Comparison of ENCODE assay signal across 8 cellular contexts in genomic region chr1:110964400-110964903, GRCh38. TPM values are rescaled to one million over a fixed set of nuclear protein-coding genes. Genes with fewer than 3 reads are reported as not detected.
DNase-seq lines count a peak whose midpoint lies in the region; TF ChIP-seq lines count a peak whose summit lies in the region.

No MANE protein-coding gene starts in this region.

- TF ChIP-seq CTCF in BE2C (IDR thresholded peaks at IDR 0.05; ENCODE audit: low read depth, low read length) (no peak), Loucy (conservative IDR thresholded peaks at IDR 0.05; ENCODE audit: low read length) (no peak), nephron (IDR thresholded peaks at IDR 0.05; ENCODE audit: unreplicated experiment in 3 of 3) (no peak)

- peak overlapping the region; percentile 95 for H3K27ac ChIP-seq in duodenal mucosa (ENCODE audit: low read depth, low read length)

- H3K9me3 ChIP-seq in BE2C = no peaks in the 10 kb centered on the region; the same call in none of the 2 replicates
- H3K9me3 ChIP-seq in Loucy (ENCODE audit: insufficient read depth, low read depth, low read length) = no peaks in the 10 kb centered on the region
- peaks cover 9 to 25% of the 10 kb centered on the region in 2 donors for H3K9me3 ChIP-seq in duodenal mucosa (ENCODE audit: control insufficient read depth in 1 of 2, low read length in 2 of 2)

- H2AFZ ChIP-seq in Loucy (ENCODE audit: low read length) = peak overlapping the region; percentile 75

- peak overlapping the region; percentile 79 to 88 (median 80) for H3K27ac Mint-ChIP-seq in nephron

- peaks cover 34% of the 10 kb centered on the region for H4K20me1 ChIP-seq in Loucy (ENCODE audit: insufficient read depth, low read length, poor library complexity, severe bottlenecking)

- peaks cover 31% of the 10 kb centered on the region for H3K9me3 Mint-ChIP-seq in nephron

- H3K9ac ChIP-seq in Loucy (ENCODE audit: low read depth, low read length, poor library complexity, severe bottlenecking) (no peak overlapping the region), duodenal mucosa (ENCODE audit: low read depth in 1 of 2, low read length in 2 of 2) (peak overlapping the region in 1 of 2 donors; percentile 4)

- no peaks in the 10 kb centered on the region for H3K9me2 ChIP-seq in Loucy (replicated peaks; ENCODE audit: low read depth, low read length)

- H3K4me1 ChIP-seq in BE2C = no peaks in the 10 kb centered on the region
- peaks cover 28% of the 10 kb centered on the region for H3K4me1 ChIP-seq in Loucy (ENCODE audit: insufficient read depth, low read length, poor library complexity, severe bottlenecking)
- peaks cover 4 to 8% of the 10 kb centered on the region in 2 donors for H3K4me1 ChIP-seq in duodenal mucosa (ENCODE audit: control insufficient read depth in 1 of 2, insufficient read depth in 2 of 2, low read length in 2 of 2)

- H3F3A ChIP-seq in Loucy (ENCODE audit: low read depth) = peaks cover 6% of the 10 kb centered on the region; the same call in 1 of the 2 replicates

- peaks cover 16% of the 10 kb centered on the region for H3K27me3 Mint-ChIP-seq in nephron (ENCODE audit: low read depth)

- peaks cover 5% of the 10 kb centered on the region for H3K4me1 Mint-ChIP-seq in nephron

- no peak for DNase-seq in BE2C
- DNase-seq in amniotic stem cell (lab: John Stamatoyannopoulos, UW) = no peak
- no peak for DNase-seq in EL
- no peak for DNase-seq in iPS-NIHi7 (ENCODE audit: extremely low spot score)
- DNase-seq in SK-N-DZ (ENCODE audit: low spot score) = no peak

- H3K36me3 Mint-ChIP-seq in nephron (ENCODE audit: low read depth) = peaks cover 33% of the 10 kb centered on the region

- H3K4me3 Mint-ChIP-seq in nephron = peak overlapping the region; percentile 84 to 89 (median 86)

- H3K27me3 ChIP-seq in BE2C (no peaks in the 10 kb centered on the region), Loucy (ENCODE audit: insufficient read depth, low read length, poor library complexity, severe bottlenecking) (peaks cover 53% of the 10 kb centered on the region), duodenal mucosa (ENCODE audit: control insufficient read depth in 1 of 2, insufficient read depth in 2 of 2, low read length in 2 of 2) (peaks cover 0 to 15% of the 10 kb centered on the region in 2 donors)

- H3K36me3 ChIP-seq in BE2C (no peaks in the 10 kb centered on the region), Loucy (ENCODE audit: insufficient read depth, low read length) (no peaks in the 10 kb centered on the region), duodenal mucosa (ENCODE audit: control insufficient read depth in 1 of 2, insufficient read depth in 2 of 2, low read length in 2 of 2) (no peaks in the 10 kb centered on the region)

- H3K4me3 ChIP-seq in BE2C (ENCODE audit: low read depth, low read length) = peak overlapping the region; percentile 82
- H3K4me3 ChIP-seq in Loucy (ENCODE audit: low read length, poor library complexity, severe bottlenecking) = peak overlapping the region; percentile 89
- peak overlapping the region; percentile 91 to 95 for H3K4me3 ChIP-seq in duodenal mucosa (ENCODE audit: low read depth in 1 of 2, low read length in 2 of 2)

- H3K79me2 ChIP-seq in Loucy (ENCODE audit: insufficient read depth, low read length) = peaks cover 32% of the 10 kb centered on the region

- H3K4me2 ChIP-seq in Loucy (ENCODE audit: low read depth, low read length, poor library complexity, severe bottlenecking) = peak overlapping the region; percentile 83

RNA-seq across cellular contexts. Expression of gene LRIF1, which starts 0.7 kb away (rescaled TPM):
- 21.0 TPM for polyA plus RNA-seq in BE2C (2012; ENCODE audit: insufficient read depth, insufficient read length, low read depth)
- 25.7 and 27.4 TPM in 2 replicates for polyA plus RNA-seq in SK-N-DZ (2014; cell fraction: cytosol; rRNA removed)
- 11.9 and 12.1 TPM in 2 replicates for polyA plus RNA-seq in SK-N-DZ (2014; cell fraction: nucleus; rRNA removed)
